In the genomic region with DNA sequence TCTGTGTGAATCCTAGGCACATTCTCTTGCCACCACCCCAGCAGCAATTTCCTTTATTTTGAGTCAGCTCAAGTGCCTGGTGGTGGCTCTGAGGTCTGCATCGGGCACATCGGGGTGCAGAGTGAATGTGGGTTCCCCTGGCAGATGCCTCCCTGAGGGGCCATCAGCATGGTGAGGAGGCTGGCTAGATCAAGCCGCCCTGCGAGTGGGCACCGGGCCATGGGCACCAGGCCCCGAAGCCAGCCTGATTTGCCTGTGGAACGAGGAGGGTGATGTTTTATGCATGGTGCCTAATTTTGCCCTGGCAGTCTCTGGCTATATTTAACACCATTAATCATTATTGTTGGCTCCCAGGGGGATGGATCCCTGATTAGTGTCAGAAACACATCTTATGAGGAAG, we compare ENCODE assay signal across 37 cellular contexts. TPM values are rescaled to one million over a fixed set of nuclear protein-coding genes. Genes with fewer than 3 reads are reported as not detected.
"Had no signal": no experiment of that assay in that cellular context is flagged by ENCODE, and none has a peak within 500 bp of the region (broad histone marks: within the 10 kb centered on the region; RNA-seq: fewer than 3 reads in every experiment).

No MANE protein-coding gene starts in this region.

- H3K4me1 ChIP-seq: lower lobe of right lung, neural progenitor cell, parathyroid adenoma, right atrium auricular region, right lobe of liver, stomach, testis, thyroid gland, upper lobe of left lung, vagina had no signal

- H3K9me3 ChIP-seq: lower lobe of right lung, neutrophil, right atrium auricular region, right lobe of liver, stomach, testis, thyroid gland, transverse colon, upper lobe of left lung, vagina had no signal

- H3K9ac ChIP-seq: neural progenitor cell, parathyroid adenoma had no signal

- H3K9me3 Mint-ChIP-seq: mesothelial cell of epicardium; natural killer cell; nephron progenitor cell; neural progenitor cell; stimulated activated naive B cell treated with anti-CD40 and anti-IgM and Interleukin-4, amounts not matched to agents 10 μg/mL and 1 μg/mL and 100 μg/mL, for 72 hours had no signal

- H3K4me3 Mint-ChIP-seq: mesothelial cell of epicardium; naive B cell; natural killer cell; nephron progenitor cell; neural progenitor cell; stimulated activated naive B cell treated with anti-CD40 and anti-IgM and Interleukin-4, amounts not matched to agents 10 μg/mL and 1 μg/mL and 100 μg/mL, for 72 hours had no signal

- H3K27ac ChIP-seq: hepatocyte, lower lobe of right lung, neural progenitor cell, neutrophil, parathyroid adenoma, right atrium auricular region, right lobe of liver, skin epidermis, stomach, testis, thyroid gland, transverse colon, upper lobe of left lung, vagina had no signal

- H3K27me3 ChIP-seq: hepatocyte, neural progenitor cell, right atrium auricular region, right lobe of liver, testis, thyroid gland, transverse colon, upper lobe of left lung, vagina had no signal

- H3K79me2 ChIP-seq: hepatocyte, parathyroid adenoma had no signal

- H3K4me3 ChIP-seq: hepatocyte, lower lobe of right lung, neural progenitor cell, right atrium auricular region, right lobe of liver, skin epidermis, stomach, testis, thyroid gland, transverse colon, upper lobe of left lung, vagina had no signal

- H3K4me2 ChIP-seq: hepatocyte, neural progenitor cell had no signal

- H3K4me1 Mint-ChIP-seq: naive B cell; natural killer cell; stimulated activated naive B cell treated with anti-CD40 and anti-IgM and Interleukin-4, amounts not matched to agents 10 μg/mL and 1 μg/mL and 100 μg/mL, for 72 hours had no signal

- ATAC-seq: left lobe of liver; left ventricle myocardium superior; lower lobe of right lung; natural killer cell; right lobe of liver; stimulated activated naive B cell treated with anti-CD40 and anti-IgM and Interleukin-4, amounts not matched to agents 10 μg/mL and 1 μg/mL and 100 μg/mL, for 72 hours; stimulated activated naive CD8-positive, alpha-beta T cell treated with anti-CD3 and anti-CD28 coated beads, Interleukin-15, Interleukin-2, amounts not matched to agents 100 U/mL and 50 U/mL, for 24 hours had no signal

- H3K27ac Mint-ChIP-seq: mesothelial cell of epicardium; naive B cell; natural killer cell; nephron progenitor cell; neural progenitor cell; progenitor cell of endocrine pancreas; stimulated activated naive B cell treated with anti-CD40 and anti-IgM and Interleukin-4, amounts not matched to agents 10 μg/mL and 1 μg/mL and 100 μg/mL, for 72 hours had no signal

- H3K36me3 Mint-ChIP-seq: mesothelial cell of epicardium; naive B cell; natural killer cell; neural progenitor cell; stimulated activated naive B cell treated with anti-CD40 and anti-IgM and Interleukin-4, amounts not matched to agents 10 μg/mL and 1 μg/mL and 100 μg/mL, for 72 hours had no signal

- DNase-seq: kidney glomerular epithelial cell; left cardiac atrium; left ventricle myocardium superior; lower lobe of right lung; mammary epithelial cell; mesenchymal stem cell; naive B cell; natural killer cell; nephron progenitor cell; occipital lobe; right lobe of liver; stimulated activated CD4-positive, alpha-beta T cell treated with anti-CD3 and anti-CD28 coated beads, Interleukin-12 subunit alpha, Interleukin-12 subunit beta, amount 100 ng/mL, for 4 hours; stimulated activated CD4-positive, alpha-beta T cell treated with anti-CD3 and anti-CD28 coated beads, Interleukin-15, amount 100 ng/mL, for 24 hours; stimulated activated CD4-positive, alpha-beta T cell treated with anti-CD3 and anti-CD28 coated beads, Interleukin-2, amount 100 ng/mL, for 24 hours; stimulated activated CD4-positive, alpha-beta T cell treated with anti-CD3 and anti-CD28 coated beads, Interleukin-4, amount 100 ng/mL, for 1 hour; stimulated activated naive B cell treated with anti-CD40 and anti-IgM and Interleukin-4, amounts not matched to agents 10 μg/mL and 1 μg/mL and 100 μg/mL, for 72 hours; stimulated activated naive CD8-positive, alpha-beta T cell treated with anti-CD3 and anti-CD28 coated beads, Interleukin-15, Interleukin-2, amounts not matched to agents 100 U/mL and 50 U/mL, for 24 hours; stomach; testis; thyroid gland; transverse colon had no signal

- H3K36me3 ChIP-seq: lower lobe of right lung, neural progenitor cell, neutrophil, right atrium auricular region, right lobe of liver, stomach, thyroid gland, transverse colon, upper lobe of left lung, vagina had no signal

- H2AFZ ChIP-seq: hepatocyte, neural progenitor cell, parathyroid adenoma had no signal

RNA-seq across cellular contexts. Expression of a gene that starts 36.3 kb away (rescaled TPM):
- total RNA-seq: hepatocyte, left cardiac atrium, left lobe of liver, left ventricle myocardium superior, lower lobe of right lung, mammary epithelial cell, mesothelial cell of epicardium, mononuclear cell, natural killer cell, occipital lobe, osteocyte, progenitor cell of endocrine pancreas, pulmonary artery endothelial cell, renal cortical epithelial cell, right atrium auricular region, right lobe of liver, stomach, thyroid gland, transverse colon, upper lobe of left lung, urinary bladder, vagina had no signal
